Comparison of ENCODE assay signal across 17 cellular contexts in genomic region chr14:56310643-56311042, GRCh38.
A peak's percentile ranks its signal among the peaks of the same experiment; 100 is the strongest.
DNase-seq lines count a peak whose midpoint lies in the region; ATAC-seq and TF ChIP-seq lines count a peak whose summit lies in the region.
"Had no signal": no experiment of that assay in that cellular context is flagged by ENCODE, and none has a peak within 500 bp of the region (broad histone marks: within the 10 kb centered on the region; RNA-seq: fewer than 3 reads in every experiment).

No MANE protein-coding gene starts in this region.

- no peaks in the 10 kb centered on the region for H3K27me3 ChIP-seq in BJ (ENCODE audit: control insufficient read depth, insufficient read depth, low read length)
- H3K27me3 ChIP-seq: stomach had no signal

- no peak overlapping the region for H3K27ac Mint-ChIP-seq in glutamatergic neuron (ENCODE audit: unreplicated experiment)
- H3K27ac Mint-ChIP-seq: dendritic cell treated with granulocyte-macrophage colony-stimulating factor and Interleukin-4, amounts not matched to agents 40 ng/mL and 50 ng/mL, for 4 days; GM23338; naive thymus-derived CD4-positive, alpha-beta T cell had no signal

- TF ChIP-seq CTCF in BJ (IDR thresholded peaks at IDR 0.05; ENCODE audit: insufficient read depth, low read depth, low read length) = no peak
- TF ChIP-seq CTCF in WI38 (IDR thresholded peaks at IDR 0.05; ENCODE audit: low read depth, low read length) = no peak
- TF ChIP-seq CTCF in fibroblast of the aortic adventitia (IDR thresholded peaks at IDR 0.05; ENCODE audit: insufficient read depth, low read length) = no peak
- TF ChIP-seq CTCF in glutamatergic neuron (IDR thresholded peaks at IDR 0.05; ENCODE audit: partially characterized antibody, unreplicated experiment) = no peak

- no peaks in the 10 kb centered on the region for H3K36me3 Mint-ChIP-seq in glutamatergic neuron (ENCODE audit: unreplicated experiment)

- no peak overlapping the region for H3K4me3 Mint-ChIP-seq in glutamatergic neuron (ENCODE audit: unreplicated experiment)
- H3K4me3 Mint-ChIP-seq: dendritic cell treated with granulocyte-macrophage colony-stimulating factor and Interleukin-4, amounts not matched to agents 40 ng/mL and 50 ng/mL, for 4 days; GM23338; naive thymus-derived CD4-positive, alpha-beta T cell had no signal

- ATAC-seq in GM19023 (IDR thresholded peaks at IDR 0.05; ENCODE audit: unreplicated experiment) = no peak
- ATAC-seq: GM23338; naive thymus-derived CD4-positive, alpha-beta T cell had no signal

- H3K4me1 Mint-ChIP-seq in glutamatergic neuron (ENCODE audit: low read depth, unreplicated experiment) = peaks cover 5% of the 10 kb centered on the region
- H3K4me1 Mint-ChIP-seq: GM23338; naive thymus-derived CD4-positive, alpha-beta T cell had no signal

- CTCF ChIA-PET in BJ (lab: Yijun Ruan, JAX) = interaction anchor here (1.3 kb wide), 1 partner anchor 14 kb away, joined by 4 read pairs; no protein-coding TSS in a partner anchor

- H3K4me3 ChIP-seq in BJ (ENCODE audit: low read depth, low read length) (no peak overlapping the region), WI38 (ENCODE audit: low read depth, low read length) (peak overlapping the region; percentile 13; the same call in 1 of the 2 replicates), fibroblast of the aortic adventitia (ENCODE audit: low read depth, low read length) (no peak overlapping the region)
- H3K4me3 ChIP-seq: GM23338, stomach had no signal

- POLR2A ChIA-PET in BJ (lab: Charles Lee) = no interaction called here

- no peaks in the 10 kb centered on the region for H3K27me3 Mint-ChIP-seq in glutamatergic neuron (ENCODE audit: unreplicated experiment)
- H3K27me3 Mint-ChIP-seq: dendritic cell treated with granulocyte-macrophage colony-stimulating factor and Interleukin-4, amounts not matched to agents 40 ng/mL and 50 ng/mL, for 4 days had no signal

- DNase-seq in BJ (ENCODE audit: low read depth) (peak; percentile 16), fibroblast of the aortic adventitia (ENCODE audit: low read depth) (peak; percentile 22), occipital lobe (lab: John Stamatoyannopoulos, UW) (peak; percentile 8), NCI-H187 (lab: John Stamatoyannopoulos, UW) (no peak), glutamatergic neuron (no peak)
- no peak for DNase-seq in activated CD4-positive, CD25-positive, alpha-beta regulatory T cell (lab: John Stamatoyannopoulos, UW)
- DNase-seq: activated effector memory CD4-positive, alpha-beta T cell treated with Interleukin-2 at 50 U/mL for 16 hours; hippocampal formation; naive thymus-derived CD4-positive, alpha-beta T cell; NCI-H146; NCI-H226; stomach; T-helper 1 cell had no signal

- H3K36me3 ChIP-seq in BJ (ENCODE audit: control insufficient read depth, insufficient read depth, low read length) = no peaks in the 10 kb centered on the region
- H3K36me3 ChIP-seq: stomach had no signal

- H3K9me3 Mint-ChIP-seq in glutamatergic neuron (ENCODE audit: unreplicated experiment) = peaks cover 5% of the 10 kb centered on the region
- H3K9me3 Mint-ChIP-seq: GM23338 had no signal

Comparison
In these comparisons a context has a peak if more than half of its experiments do, and no peak if none do; other contexts are left out.
1. DNase-seq: peak in BJ (single experiment), fibroblast of the aortic adventitia (single experiment) and occipital lobe (single experiment); none in NCI-H187 (0 of 2), activated CD4-positive, CD25-positive, alpha-beta regulatory T cell (0 of 4) and glutamatergic neuron (single experiment).